13 cellular contexts compared by ENCODE assay signal in the genomic region with DNA sequence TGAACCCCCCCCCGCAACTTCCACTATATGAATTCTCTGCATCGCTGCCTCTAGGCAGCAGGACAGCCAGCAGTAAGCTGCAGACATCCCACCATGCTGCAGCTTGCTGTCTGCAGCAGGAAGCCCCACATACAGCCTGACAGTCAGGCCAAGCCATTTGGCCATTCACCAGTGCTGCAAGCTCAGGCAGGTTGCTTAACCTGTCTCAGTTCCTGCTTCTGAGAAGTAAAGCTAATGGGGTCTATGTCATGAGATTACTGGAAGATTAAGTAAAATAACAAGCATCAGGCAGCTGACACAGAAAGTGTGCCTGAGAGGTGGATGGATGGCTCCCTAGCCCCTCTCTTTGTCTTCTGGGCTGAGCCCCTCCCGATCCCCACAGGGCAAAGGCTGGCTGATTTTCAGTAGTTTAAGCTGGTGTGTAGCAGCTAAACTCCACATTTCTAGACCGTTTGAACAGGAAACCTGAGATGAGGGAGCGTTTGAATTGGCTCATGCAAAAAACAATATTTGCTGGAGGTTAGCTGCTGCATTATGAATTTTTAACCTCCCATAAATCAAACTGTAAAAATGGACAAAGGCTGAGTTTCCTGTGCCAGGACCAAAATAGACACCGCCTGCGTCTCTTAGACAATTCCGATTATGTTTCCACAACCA.
DNase-seq lines count a peak whose midpoint lies in the region; ATAC-seq, FAIRE-seq and TF ChIP-seq lines count a peak whose summit lies in the region.
"Had no signal": no experiment of that assay in that cellular context is flagged by ENCODE, and none has a peak within 500 bp of the region (broad histone marks: within the 10 kb centered on the region; RNA-seq: fewer than 3 reads in every experiment).

No MANE protein-coding gene starts in this region.

- TF ChIP-seq POLR2A in A549 (IDR thresholded peaks at IDR 0.05; ENCODE audit: low read length): no peak

- peaks cover 13 to 57% (median 37%) of the 10 kb centered on the region in 5 donors for H3K27me3 Mint-ChIP-seq in naive thymus-derived CD4-positive, alpha-beta T cell

- intact Hi-C loops in posterior cingulate gyrus (cut with DNase I): no loop called here
- intact Hi-C loops in naive thymus-derived CD4-positive, alpha-beta T cell (cut with micrococcal nuclease): no loop called here

- 57% methylated on average over 8 of the region's 8 CpGs for whole genome bisulfite sequencing in A549 (ENCODE audit: missing lambda C conversion rate)

- H3K9me3 Mint-ChIP-seq in naive thymus-derived CD4-positive, alpha-beta T cell: peaks cover 0 to 7% (median 4%) of the 10 kb centered on the region in 11 donors

- POLR2A ChIA-PET in A549 (lab: Yijun Ruan, JAX): no interaction called here
- POLR2A ChIA-PET in naive thymus-derived CD4-positive, alpha-beta T cell (lab: Charles Lee): no interaction called here

- H2AFZ ChIP-seq in keratinocyte (ENCODE audit: control insufficient read depth, low read length): peak overlapping the region; percentile 11

- no peaks in the 10 kb centered on the region for H3K9me1 ChIP-seq in keratinocyte (ENCODE audit: control insufficient read depth, extremely low read depth, insufficient read depth, low read length)

- peaks cover 0 to 5% (median 0%) of the 10 kb centered on the region in 5 donors for H3K36me3 Mint-ChIP-seq in naive thymus-derived CD4-positive, alpha-beta T cell

- H3K36me3 ChIP-seq in keratinocyte (ENCODE audit: control insufficient read depth in 2 of 2, extremely low read depth in 1 of 2, insufficient read depth in 2 of 2, low read length in 2 of 2): no peaks in the 10 kb centered on the region
- H3K36me3 ChIP-seq in naive thymus-derived CD4-positive, alpha-beta T cell (ENCODE audit: control insufficient read depth in 2 of 3, insufficient read depth in 3 of 3, low read length in 3 of 3): no peaks in the 10 kb centered on the region
- H3K36me3 ChIP-seq: tibial nerve had no signal

- no peak for TF ChIP-seq RAD21 in A549 (conservative IDR thresholded peaks at IDR 0.05 in 1 of 2, IDR thresholded peaks at IDR 0.05 in 1 of 2)

- H3K27ac ChIP-seq in A549 (peak overlapping the region; percentile 64 to 74), keratinocyte (ENCODE audit: control insufficient read depth, insufficient read depth, low read length) (no peak overlapping the region)
- no peak overlapping the region for H3K27ac ChIP-seq in naive thymus-derived CD4-positive, alpha-beta T cell (ENCODE audit: low read depth, low read length)
- H3K27ac ChIP-seq: tibial nerve had no signal

- no peaks in the 10 kb centered on the region for H3K79me2 ChIP-seq in keratinocyte (ENCODE audit: control insufficient read depth, insufficient read depth, low read length)

- peak in 1 of 2 experiments; percentile 47; a peak in 3 of 6 replicates for ATAC-seq in A549
- ATAC-seq in naive thymus-derived CD4-positive, alpha-beta T cell: no peak
- ATAC-seq: left cardiac atrium had no signal

- no peaks in the 10 kb centered on the region for H4K20me1 ChIP-seq in keratinocyte (ENCODE audit: control insufficient read depth, extremely low read depth, insufficient read depth, low read length)

- H3K27ac Mint-ChIP-seq in naive thymus-derived CD4-positive, alpha-beta T cell: no peak overlapping the region
- H3K27ac Mint-ChIP-seq: dendritic cell treated with granulocyte-macrophage colony-stimulating factor and Interleukin-4, amounts not matched to agents 40 ng/mL and 50 ng/mL, for 4 days had no signal

- no peak for TF ChIP-seq EP300 in A549 (IDR thresholded peaks at IDR 0.05)

- FAIRE-seq in A549 (lab: Jason Lieb, UNC) (no peak), keratinocyte (lab: Jason Lieb, UNC) (peak; percentile 83), RCC 7860 (lab: Jason Lieb, UNC) (no peak)

- H3K4me3 ChIP-seq in A549: no peak overlapping the region
- peak overlapping the region in 2 of 3 experiments; percentile 0 for H3K4me3 ChIP-seq in keratinocyte (ENCODE audit: control insufficient read depth in 2 of 3, extremely low read depth in 1 of 3, insufficient read depth in 2 of 3, low read depth in 1 of 3, low read length in 3 of 3)
- no peak overlapping the region for H3K4me3 ChIP-seq in naive thymus-derived CD4-positive, alpha-beta T cell (ENCODE audit: low read length)
- H3K4me3 ChIP-seq: tibial nerve had no signal

- H3K9me3 ChIP-seq in A549 (peaks cover 14% of the 10 kb centered on the region; the same call in 1 of the 3 replicates), keratinocyte (ENCODE audit: control insufficient read depth, low read depth, low read length) (peaks cover 3% of the 10 kb centered on the region)
- peaks cover 0 to 1% (median 0%) of the 10 kb centered on the region in 3 experiments for H3K9me3 ChIP-seq in naive thymus-derived CD4-positive, alpha-beta T cell (ENCODE audit: control insufficient read depth in 2 of 3, low read length in 3 of 3)

- H3K4me2 ChIP-seq in A549 (peak overlapping the region; percentile 34), keratinocyte (ENCODE audit: control insufficient read depth, extremely low read depth, insufficient read depth, low read depth, low read length) (peak overlapping the region; percentile 43)

- no peaks in the 10 kb centered on the region for H3K27me3 ChIP-seq in keratinocyte (ENCODE audit: control insufficient read depth, extremely low read depth, insufficient read depth, low read length)
- no peaks in the 10 kb centered on the region for H3K27me3 ChIP-seq in naive thymus-derived CD4-positive, alpha-beta T cell (ENCODE audit: control insufficient read depth in 2 of 2, insufficient read depth in 2 of 2, low read length in 2 of 2)
- H3K27me3 ChIP-seq: tibial nerve had no signal

- CTCF ChIA-PET in A549 (lab: Yijun Ruan, JAX): interaction anchor here (0.5 to 1.8 kb wide), 4 partner anchors 10 to 426 kb away, joined by 3 to 5 read pairs (median 4); no protein-coding TSS in a partner anchor
- CTCF ChIA-PET in naive thymus-derived CD4-positive, alpha-beta T cell (lab: Charles Lee): no interaction called here

- TF ChIP-seq CTCF in A549 (IDR thresholded peaks at IDR 0.05): no peak
- no peak for TF ChIP-seq CTCF in keratinocyte (optimal IDR thresholded peaks at IDR 0.05 in 1 of 3, IDR thresholded peaks at IDR 0.05 in 1 of 3, conservative IDR thresholded peaks at IDR 0.05 in 1 of 3; ENCODE audit: extremely low read depth in 1 of 3, insufficient read depth in 2 of 3, low read length in 3 of 3)

- H3K4me3 Mint-ChIP-seq in naive thymus-derived CD4-positive, alpha-beta T cell: no peak overlapping the region
- H3K4me3 Mint-ChIP-seq: dendritic cell treated with granulocyte-macrophage colony-stimulating factor and Interleukin-4, amounts not matched to agents 40 ng/mL and 50 ng/mL, for 4 days had no signal

- no peak overlapping the region for H3K9ac ChIP-seq in keratinocyte (ENCODE audit: control insufficient read depth, extremely low read depth, insufficient read depth, low read length)

- no peak for DNase-seq in A549 (ENCODE audit: low read depth in 1 of 2, low spot score in 1 of 2)
- peak; percentile 100 for DNase-seq in NCI-H146 treated with DMSO at 0.1 percent for 48 hours (lab: John Stamatoyannopoulos, UW; ENCODE audit: unreplicated experiment)
- peak; percentile 92 to 96 for DNase-seq in SHP77 (lab: John Stamatoyannopoulos, UW)
- no peak for DNase-seq in keratinocyte (ENCODE audit: low read depth, low spot score)
- no peak for DNase-seq in RKO (ENCODE audit: low spot score)
- DNase-seq in posterior cingulate gyrus: no peak
- DNase-seq in naive thymus-derived CD4-positive, alpha-beta T cell: no peak
- no peak for DNase-seq in RCC 7860 (ENCODE audit: low spot score)
- DNase-seq: activated CD8-positive, alpha-beta memory T cell treated with anti-CD3 and anti-CD28 coated beads, Interleukin-2, amount 50 U/mL, for 48 hours; H7; left cardiac atrium had no signal

- peaks cover 0 to 9% (median 0%) of the 10 kb centered on the region in 7 donors for H3K4me1 Mint-ChIP-seq in naive thymus-derived CD4-positive, alpha-beta T cell

- dilution Hi-C loops in keratinocyte (cut with MboI; ENCODE audit: extremely low pct_ligation_motif_present, low sequenced_read_pairs): no loop called here

- H3K4me1 ChIP-seq in A549: peaks cover 31% of the 10 kb centered on the region
- H3K4me1 ChIP-seq in keratinocyte (ENCODE audit: control insufficient read depth, extremely low read depth, insufficient read depth, low read length): peaks cover 43% of the 10 kb centered on the region
- no peaks in the 10 kb centered on the region for H3K4me1 ChIP-seq in naive thymus-derived CD4-positive, alpha-beta T cell (ENCODE audit: control insufficient read depth in 2 of 2, insufficient read depth in 2 of 2, low read length in 2 of 2)

TF ChIP-seq in A549, 52 proteins besides CTCF, POLR2A, EP300 and RAD21:
- TF ChIP-seq HEYL (CRISPR knock-in tag; IDR thresholded peaks at IDR 0.05) (no peak), SREBF2 (IDR thresholded peaks at IDR 0.05) (no peak), ZNF302 (CRISPR knock-in tag; IDR thresholded peaks at IDR 0.05) (no peak), TFCP2L1 (CRISPR knock-in tag; IDR thresholded peaks at IDR 0.05) (no peak), MAFK (IDR thresholded peaks at IDR 0.05; ENCODE audit: partially characterized antibody) (no peak), MAZ (IDR thresholded peaks at IDR 0.05; ENCODE audit: borderline replicate concordance, low read depth, low read length) (no peak), NR3C1 (IDR thresholded peaks at IDR 0.05) (no peak), NPAS2 (CRISPR knock-in tag; IDR thresholded peaks at IDR 0.05; ENCODE audit: borderline replicate concordance) (no peak)
- TF ChIP-seq, protein P1, sequence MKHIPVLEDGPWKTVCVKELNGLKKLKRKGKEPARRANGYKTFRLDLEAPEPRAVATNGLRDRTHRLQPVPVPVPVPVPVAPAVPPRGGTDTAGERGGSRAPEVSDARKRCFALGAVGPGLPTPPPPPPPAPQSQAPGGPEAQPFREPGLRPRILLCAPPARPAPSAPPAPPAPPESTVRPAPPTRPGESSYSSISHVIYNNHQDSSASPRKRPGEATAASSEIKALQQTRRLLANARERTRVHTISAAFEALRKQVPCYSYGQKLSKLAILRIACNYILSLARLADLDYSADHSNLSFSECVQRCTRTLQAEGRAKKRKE (CRISPR knock-in tag; IDR thresholded peaks at IDR 0.05; ENCODE audit: low read depth): no peak
- TF ChIP-seq, protein P2, sequence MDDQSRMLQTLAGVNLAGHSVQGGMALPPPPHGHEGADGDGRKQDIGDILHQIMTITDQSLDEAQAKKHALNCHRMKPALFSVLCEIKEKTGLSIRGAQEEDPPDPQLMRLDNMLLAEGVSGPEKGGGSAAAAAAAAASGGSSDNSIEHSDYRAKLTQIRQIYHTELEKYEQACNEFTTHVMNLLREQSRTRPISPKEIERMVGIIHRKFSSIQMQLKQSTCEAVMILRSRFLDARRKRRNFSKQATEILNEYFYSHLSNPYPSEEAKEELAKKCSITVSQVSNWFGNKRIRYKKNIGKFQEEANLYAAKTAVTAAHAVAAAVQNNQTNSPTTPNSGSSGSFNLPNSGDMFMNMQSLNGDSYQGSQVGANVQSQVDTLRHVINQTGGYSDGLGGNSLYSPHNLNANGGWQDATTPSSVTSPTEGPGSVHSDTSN (IDR thresholded peaks at IDR 0.05): no peak
TF ChIP-seq in A549: peak in this region for 0.

Comparison
In these comparisons a context has a peak if more than half of its experiments do, and no peak if none do; other contexts are left out.
1. DNase-seq: peak in NCI-H146 treated with DMSO at 0.1 percent for 48 hours (single experiment) and SHP77 (2 of 2); none in A549 (0 of 2), keratinocyte (single experiment), RKO (single experiment), posterior cingulate gyrus (0 of 10), naive thymus-derived CD4-positive, alpha-beta T cell (0 of 9) and RCC 7860 (single experiment).
2. H3K27ac ChIP-seq: peak in A549 (2 of 2); none in keratinocyte (single experiment) and naive thymus-derived CD4-positive, alpha-beta T cell (single experiment).
3. H3K4me3 ChIP-seq: peak in keratinocyte (2 of 3); none in A549 (single experiment) and naive thymus-derived CD4-positive, alpha-beta T cell (single experiment).